1 cellular context compared by ENCODE assay signal in genomic region chr3:9978664-9979349, GRCh38.
TF ChIP-seq lines count a peak whose summit lies in the region.

No MANE protein-coding gene starts in this region.

TF ChIP-seq in K562, 482 proteins besides CTCF, POLR2A, EP300 and RAD21 (continued from another document and continues in another):
- TF ChIP-seq CEBPZ (IDR thresholded peaks at IDR 0.05; ENCODE audit: borderline replicate concordance, low read depth, low read length) (no peak), KDM5B (IDR thresholded peaks at IDR 0.05; ENCODE audit: insufficient replicate concordance, low read depth, low read length) (no peak), FOXP4 (CRISPR knock-in tag; IDR thresholded peaks at IDR 0.05; ENCODE audit: borderline replicate concordance) (no peak), ZSCAN32 (CRISPR knock-in tag; IDR thresholded peaks at IDR 0.05) (no peak), PTTG1 (tag; IDR thresholded peaks at IDR 0.05; ENCODE audit: low read depth) (0 out of 2 replicates have a peak, but pooled peaks have one; percentile 13), SMARCE1 (IDR thresholded peaks at IDR 0.05) (peak; percentile 82), NR1H2 (CRISPR knock-in tag; IDR thresholded peaks at IDR 0.05) (no peak), E2F8 (IDR thresholded peaks at IDR 0.05; ENCODE audit: low read depth, partially characterized antibody) (no peak), ZNF232 (CRISPR knock-in tag; IDR thresholded peaks at IDR 0.05) (no peak), ZBTB9 (CRISPR knock-in tag; IDR thresholded peaks at IDR 0.05) (no peak), MYNN (IDR thresholded peaks at IDR 0.05) (peak; percentile 69; the same call in 1 of the 2 replicates), MYNN (CRISPR knock-in tag; IDR thresholded peaks at IDR 0.05) (no peak), U2AF2 (optimal IDR thresholded peaks at IDR 0.05; ENCODE audit: low read depth, low read length) (no peak), FUS (optimal IDR thresholded peaks at IDR 0.05; ENCODE audit: low read depth, low read length) (no peak), PATZ1 (CRISPR knock-in tag; IDR thresholded peaks at IDR 0.05; ENCODE audit: borderline replicate concordance) (no peak), RBM14 (IDR thresholded peaks at IDR 0.05; ENCODE audit: borderline replicate concordance, insufficient read depth, low read depth, low read length) (no peak), BHLHE40 (IDR thresholded peaks at IDR 0.05; ENCODE audit: low read length) (no peak), MLLT1 (IDR thresholded peaks at IDR 0.05) (no peak; a peak in 1 of 4 replicates), SAP30 (IDR thresholded peaks at IDR 0.05; ENCODE audit: borderline replicate concordance, insufficient read depth, low read depth, low read length, poor library complexity, severe bottlenecking) (no peak), SRSF7 (optimal IDR thresholded peaks at IDR 0.05; ENCODE audit: low read depth, low read length) (no peak), DEAF1 (CRISPR knock-in tag; IDR thresholded peaks at IDR 0.05) (no peak), CBX3 (IDR thresholded peaks at IDR 0.05; ENCODE audit: borderline replicate concordance in 1 of 2, low read length in 2 of 2) (peak in 1 of 2 experiments; percentile 64; a peak in 1 of 3 replicates), BRF2 (IDR thresholded peaks at IDR 0.05; ENCODE audit: borderline replicate concordance, insufficient read depth, insufficient read length) (no peak), ZNF583 (CRISPR knock-in tag; IDR thresholded peaks at IDR 0.05) (no peak), NFIX (CRISPR knock-in tag; IDR thresholded peaks at IDR 0.05; ENCODE audit: low read depth) (no peak)
